In the genomic region with DNA sequence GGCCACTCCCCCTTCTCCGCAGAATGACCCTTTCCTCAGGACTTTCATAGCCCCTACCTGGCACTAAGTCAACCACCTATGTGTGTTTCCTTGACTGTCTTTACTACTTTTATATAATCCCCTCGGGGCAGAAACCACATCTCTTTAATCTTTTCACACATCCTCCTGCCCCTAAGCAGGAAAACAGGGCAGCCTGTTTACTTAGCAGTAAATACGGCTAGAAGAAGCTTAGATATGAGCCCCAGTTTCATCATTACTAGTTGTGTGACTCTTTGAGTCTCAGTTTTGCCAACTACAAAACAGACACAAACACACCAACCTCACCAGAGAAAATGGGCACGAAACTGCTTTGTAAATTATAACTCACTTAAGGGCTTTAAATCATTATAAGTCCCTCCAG, we compare ENCODE assay signal across 27 cellular contexts.
DNase-seq lines count a peak whose midpoint lies in the region; ATAC-seq, FAIRE-seq and TF ChIP-seq lines count a peak whose summit lies in the region.
"Had no signal": no experiment of that assay in that cellular context is flagged by ENCODE, and none has a peak within 500 bp of the region (broad histone marks: within the 10 kb centered on the region; RNA-seq: fewer than 3 reads in every experiment).

No MANE protein-coding gene starts in this region.

- peak; percentile 39 for ATAC-seq in HG03354 (IDR thresholded peaks at IDR 0.05; ENCODE audit: poor library complexity, severe bottlenecking, unreplicated experiment)
- ATAC-seq: mucosa of descending colon, sciatic nerve had no signal

- peaks cover 4% of the 10 kb centered on the region for H3K4me1 ChIP-seq in ovary (ENCODE audit: insufficient read depth)
- H3K4me1 ChIP-seq: ascending aorta, SJSA1 had no signal

- H3K27me3 Mint-ChIP-seq in nephron progenitor cell (ENCODE audit: low read depth, poor library complexity) = peaks cover 4% of the 10 kb centered on the region
- H3K27me3 Mint-ChIP-seq in osteocyte (ENCODE audit: unreplicated experiment) = peaks cover 69% of the 10 kb centered on the region

- H3K9me3 ChIP-seq in ovary = no peaks in the 10 kb centered on the region
- H3K9me3 ChIP-seq: ascending aorta, mucosa of descending colon, SJSA1 had no signal

- H3K36me3 Mint-ChIP-seq in nephron progenitor cell (ENCODE audit: low read depth) (no peaks in the 10 kb centered on the region), osteocyte (ENCODE audit: unreplicated experiment) (no peaks in the 10 kb centered on the region)
- H3K36me3 Mint-ChIP-seq: activated naive CD8-positive, alpha-beta T cell; CD4-positive, CD25-positive, alpha-beta regulatory T cell had no signal

- no peak for TF ChIP-seq EP300 in ovary (IDR thresholded peaks at IDR 0.05)

- no peak overlapping the region for H3K27ac ChIP-seq in ovary
- H3K27ac ChIP-seq: ascending aorta, SJSA1 had no signal

- DNase-seq in GM18507 (ENCODE audit: extremely low spot score, insufficient read length, low read depth) (no peak), NCI-H82 treated with DMSO at 0.1 percent for 48 hours (lab: John Stamatoyannopoulos, UW; ENCODE audit: unreplicated experiment) (peak; percentile 30), nephron progenitor cell (no peak), ureter (ENCODE audit: low spot score) (no peak), osteocyte (ENCODE audit: extremely low spot score, unreplicated experiment) (no peak), midbrain (lab: John Stamatoyannopoulos, UW) (no peak), ovary (no peak)
- DNase-seq: activated CD4-positive, alpha-beta T cell treated with anti-CD3 and anti-CD28 coated beads, Interleukin-2, amount 10 ng/mL, durations not matched to agents 24 days and 14 days; GOT3; islet precursor cell; Karpas-422; mucosa of descending colon; NCI-H1092 treated with DMSO at 0.1 percent for 48 hours; NCI-H2029 treated with DMSO at 0.1 percent for 48 hours; NCI-H510A; posterior cingulate gyrus; trophoblast cell had no signal

- FAIRE-seq in GM18507 (lab: Jason Lieb, UNC) = peak; percentile 58
- FAIRE-seq: endometrium had no signal

- intact Hi-C loops in ovary (cut with DNase I) = no loop called here

- TF ChIP-seq POLR2A in ovary (IDR thresholded peaks at IDR 0.05) = no peak

- H3K27ac Mint-ChIP-seq in nephron progenitor cell (peak overlapping the region; percentile 53), osteocyte (ENCODE audit: unreplicated experiment) (no peak overlapping the region)
- H3K27ac Mint-ChIP-seq: activated CD4-positive, alpha-beta T cell treated with anti-CD3 and anti-CD28 coated beads, Interleukin-2, amount 10 ng/mL, durations not matched to agents 24 days and 14 days; activated naive CD8-positive, alpha-beta T cell; CD4-positive, CD25-positive, alpha-beta regulatory T cell; dendritic cell treated with granulocyte-macrophage colony-stimulating factor and Interleukin-4, amounts not matched to agents 40 ng/mL and 50 ng/mL, for 4 days; T-helper 1 cell treated with Interleukin-12 subunit alpha and Interleukin-12 subunit beta and Interleukin-4 antibody, amounts not matched to agents 30 μg/mL and 1 μg/mL, for 36 hours had no signal

- H3K36me3 ChIP-seq in ovary = no peaks in the 10 kb centered on the region
- H3K36me3 ChIP-seq: ascending aorta, SJSA1 had no signal

- H3K4me3 Mint-ChIP-seq in nephron progenitor cell (no peak overlapping the region), osteocyte (ENCODE audit: unreplicated experiment) (no peak overlapping the region)
- H3K4me3 Mint-ChIP-seq: activated CD4-positive, alpha-beta T cell treated with anti-CD3 and anti-CD28 coated beads, Interleukin-2, amount 10 ng/mL, durations not matched to agents 24 days and 14 days; activated naive CD8-positive, alpha-beta T cell; CD4-positive, CD25-positive, alpha-beta regulatory T cell; dendritic cell treated with granulocyte-macrophage colony-stimulating factor and Interleukin-4, amounts not matched to agents 40 ng/mL and 50 ng/mL, for 4 days; nephron; T-helper 1 cell treated with Interleukin-12 subunit alpha and Interleukin-12 subunit beta and Interleukin-4 antibody, amounts not matched to agents 30 μg/mL and 1 μg/mL, for 36 hours had no signal

- TF ChIP-seq CTCF in nephron progenitor cell (IDR thresholded peaks at IDR 0.05) (no peak), osteocyte (IDR thresholded peaks at IDR 0.05) (no peak), ovary (IDR thresholded peaks at IDR 0.05) (no peak)

- no peaks in the 10 kb centered on the region for H3K27me3 ChIP-seq in ovary
- H3K27me3 ChIP-seq: ascending aorta had no signal

- no peak overlapping the region for H3K4me3 ChIP-seq in ovary
- H3K4me3 ChIP-seq: ascending aorta, mucosa of descending colon, SJSA1 had no signal

- H3K9me3 Mint-ChIP-seq in nephron progenitor cell = no peaks in the 10 kb centered on the region
- H3K9me3 Mint-ChIP-seq in osteocyte (ENCODE audit: unreplicated experiment) = no peaks in the 10 kb centered on the region
- H3K9me3 Mint-ChIP-seq: activated CD4-positive, alpha-beta T cell treated with anti-CD3 and anti-CD28 coated beads, Interleukin-2, amount 10 ng/mL, durations not matched to agents 24 days and 14 days; dendritic cell treated with granulocyte-macrophage colony-stimulating factor and Interleukin-4, amounts not matched to agents 40 ng/mL and 50 ng/mL, for 4 days; nephron; T-helper 1 cell treated with Interleukin-12 subunit alpha and Interleukin-12 subunit beta and Interleukin-4 antibody, amounts not matched to agents 30 μg/mL and 1 μg/mL, for 36 hours had no signal

- H3K4me1 Mint-ChIP-seq in nephron progenitor cell = peaks cover 49% of the 10 kb centered on the region
- no peaks in the 10 kb centered on the region for H3K4me1 Mint-ChIP-seq in osteocyte (ENCODE audit: unreplicated experiment)
- H3K4me1 Mint-ChIP-seq: CD4-positive, CD25-positive, alpha-beta regulatory T cell had no signal

- WGBS in ovary, 3 donors = 33 to 34% (median 33%) methylated on average over 4 of the region's 4 CpGs
